18 cellular contexts compared by ENCODE assay signal in the genomic region with DNA sequence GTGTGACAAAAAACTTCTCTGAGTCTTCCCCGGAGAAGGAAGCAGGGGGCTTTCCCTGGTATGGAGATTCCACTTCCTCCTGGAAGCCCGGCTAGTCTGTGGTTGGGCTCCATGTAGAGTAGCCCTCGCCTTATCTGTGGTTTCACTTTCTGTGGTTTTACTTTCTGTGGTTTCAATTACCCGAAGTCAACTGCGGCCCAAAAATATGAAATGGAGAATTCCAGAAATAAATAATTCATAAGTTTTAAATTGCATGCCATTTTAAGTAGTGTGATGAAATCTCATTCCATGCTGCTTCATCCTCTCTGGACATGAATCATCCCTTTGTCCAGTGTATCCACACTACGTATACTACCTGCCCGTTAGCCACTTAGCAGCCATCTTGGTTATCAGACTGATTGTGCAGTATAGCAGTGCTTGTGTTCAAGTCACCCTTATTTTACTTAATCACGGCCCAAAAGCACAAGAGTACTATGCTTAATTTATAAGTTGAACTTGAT.
DNase-seq lines count a peak whose midpoint lies in the region; ATAC-seq and TF ChIP-seq lines count a peak whose summit lies in the region.
"Had no signal": no experiment of that assay in that cellular context is flagged by ENCODE, and none has a peak within 500 bp of the region (broad histone marks: within the 10 kb centered on the region; RNA-seq: fewer than 3 reads in every experiment).

No MANE protein-coding gene starts in this region.

- H3K4me1 ChIP-seq in prostate gland (replicated peaks): no peaks in the 10 kb centered on the region
- H3K4me1 ChIP-seq: SJSA1 had no signal

- H3K9me3 ChIP-seq in prostate gland: no peaks in the 10 kb centered on the region
- H3K9me3 ChIP-seq: SJSA1 had no signal

- H3K36me3 Mint-ChIP-seq in memory B cell (no peaks in the 10 kb centered on the region), HFFc6 (ENCODE audit: low read depth) (no peaks in the 10 kb centered on the region)
- H3K36me3 Mint-ChIP-seq: naive thymus-derived CD8-positive, alpha-beta T cell had no signal

- no peak for TF ChIP-seq CTCF in HFFc6 (IDR thresholded peaks at IDR 0.05)
- no peak for TF ChIP-seq CTCF in prostate gland (IDR thresholded peaks at IDR 0.05)

- peaks cover 3% of the 10 kb centered on the region for H3K4me1 Mint-ChIP-seq in memory B cell
- no peaks in the 10 kb centered on the region for H3K4me1 Mint-ChIP-seq in HFFc6 (ENCODE audit: low read depth)

- H3K36me3 ChIP-seq in prostate gland: no peaks in the 10 kb centered on the region
- H3K36me3 ChIP-seq: SJSA1 had no signal

- WGBS in prostate gland: 95% methylated on average over 8 of the region's 8 CpGs

- no peak overlapping the region for H3K4me3 Mint-ChIP-seq in memory B cell
- H3K4me3 Mint-ChIP-seq in HFFc6: no peak overlapping the region
- H3K4me3 Mint-ChIP-seq: naive thymus-derived CD8-positive, alpha-beta T cell had no signal

- ATAC-seq in memory B cell (ENCODE audit: low read depth): peak; percentile 27
- ATAC-seq: naive thymus-derived CD8-positive, alpha-beta T cell had no signal

- H3K27me3 Mint-ChIP-seq in memory B cell (no peaks in the 10 kb centered on the region), HFFc6 (ENCODE audit: insufficient read depth) (no peaks in the 10 kb centered on the region; the same call in none of the 2 replicates)

- intact Hi-C loops in prostate gland (cut with DNase I): no loop called here

- DNase-seq in Daoy (ENCODE audit: low read depth): peak; percentile 65
- DNase-seq in MV-4-11 (lab: John Stamatoyannopoulos, UW): peak; percentile 82
- DNase-seq in astrocyte of the hippocampus (ENCODE audit: low read depth, low spot score): peak; percentile 77
- DNase-seq in memory B cell (ENCODE audit: low spot score in 2 of 2): no peak
- DNase-seq in NCI-H1417 treated with DMSO at 0.1 percent for 48 hours (lab: John Stamatoyannopoulos, UW): no peak
- no peak for DNase-seq in HFFc6
- DNase-seq in germinal center (ENCODE audit: low spot score): no peak
- DNase-seq in prostate gland (ENCODE audit: low spot score): no peak
- DNase-seq: activated CD4-positive, CD25-positive, alpha-beta regulatory T cell; activated T-cell treated with anti-CD3 and anti-CD28 coated beads for 4 hours; COR-L47; dorsolateral prefrontal cortex; glutamatergic neuron; left cardiac atrium; naive thymus-derived CD8-positive, alpha-beta T cell; NCI-H2029; NCI-H82 had no signal

- TF ChIP-seq POLR2A in prostate gland (IDR thresholded peaks at IDR 0.05): no peak

- no peak overlapping the region for H3K4me3 ChIP-seq in prostate gland
- H3K4me3 ChIP-seq: dorsolateral prefrontal cortex, SJSA1 had no signal

- H3K27ac Mint-ChIP-seq in memory B cell (no peak overlapping the region), HFFc6 (no peak overlapping the region)
- H3K27ac Mint-ChIP-seq: naive thymus-derived CD8-positive, alpha-beta T cell had no signal

- H3K9me3 Mint-ChIP-seq in memory B cell (no peaks in the 10 kb centered on the region), HFFc6 (peaks cover 29% of the 10 kb centered on the region)
- H3K9me3 Mint-ChIP-seq: naive thymus-derived CD8-positive, alpha-beta T cell had no signal

- H3K27ac ChIP-seq in prostate gland: no peak overlapping the region
- H3K27ac ChIP-seq: dorsolateral prefrontal cortex, SJSA1 had no signal

- H3K27me3 ChIP-seq in prostate gland (replicated peaks; ENCODE audit: insufficient read depth): no peaks in the 10 kb centered on the region
- H3K27me3 ChIP-seq: dorsolateral prefrontal cortex, SJSA1 had no signal

Comparison
In these comparisons a context has a peak if more than half of its experiments do, and no peak if none do; other contexts are left out.
1. DNase-seq: peak in Daoy (single experiment), MV-4-11 (single experiment) and astrocyte of the hippocampus (single experiment); none in memory B cell (0 of 2), NCI-H1417 treated with DMSO at 0.1 percent for 48 hours (single experiment), HFFc6 (single experiment), germinal center (single experiment) and prostate gland (single experiment).